8 cellular contexts compared by ENCODE assay signal in genomic region chr11:77065878-77066228, GRCh38. TPM values are rescaled to one million over a fixed set of nuclear protein-coding genes. Genes with fewer than 3 reads are reported as not detected.
A peak's percentile ranks its signal among the peaks of the same experiment; 100 is the strongest.
DNase-seq lines count a peak whose midpoint lies in the region; ATAC-seq, FAIRE-seq and TF ChIP-seq lines count a peak whose summit lies in the region.

No MANE protein-coding gene starts in this region.

- no peak overlapping the region for H3K27ac ChIP-seq in CD4-positive, alpha-beta T cell (ENCODE audit: low read depth, low read length)
- no peak overlapping the region for H3K27ac ChIP-seq in keratinocyte (ENCODE audit: control insufficient read depth, insufficient read depth, low read length)

- peaks cover 16% of the 10 kb centered on the region for H3K4me1 Mint-ChIP-seq in CD4-positive, alpha-beta T cell (ENCODE audit: low read depth)
- peaks cover 40% of the 10 kb centered on the region for H3K4me1 Mint-ChIP-seq in brain
- H3K4me1 Mint-ChIP-seq in stimulated activated memory B cell treated with anti-CD40 and anti-IgM and Interleukin-4, amounts not matched to agents 10 μg/mL and 1 μg/mL and 100 μg/mL, for 72 hours = peaks cover 12% of the 10 kb centered on the region

- CTCF ChIA-PET in CD4-positive, alpha-beta T cell (lab: Charles Lee) = interaction anchor here (1.3 to 2.5 kb wide), 2 partner anchors 18 to 25 kb away, joined by 8 to 14 read pairs; no protein-coding TSS in a partner anchor

- no peaks in the 10 kb centered on the region for H3K36me3 Mint-ChIP-seq in CD4-positive, alpha-beta T cell (ENCODE audit: low read depth)
- no peaks in the 10 kb centered on the region for H3K36me3 Mint-ChIP-seq in brain
- no peaks in the 10 kb centered on the region for H3K36me3 Mint-ChIP-seq in stimulated activated memory B cell treated with anti-CD40 and anti-IgM and Interleukin-4, amounts not matched to agents 10 μg/mL and 1 μg/mL and 100 μg/mL, for 72 hours

- H3K4me2 ChIP-seq in keratinocyte (ENCODE audit: control insufficient read depth, extremely low read depth, insufficient read depth, low read depth, low read length) = peak overlapping the region; percentile 89

- H3K4me3 Mint-ChIP-seq in CD4-positive, alpha-beta T cell = peak overlapping the region; percentile 92
- H3K4me3 Mint-ChIP-seq in brain = peak overlapping the region; percentile 91 to 94 (median 92)
- peak overlapping the region; percentile 86 for H3K4me3 Mint-ChIP-seq in stimulated activated memory B cell treated with anti-CD40 and anti-IgM and Interleukin-4, amounts not matched to agents 10 μg/mL and 1 μg/mL and 100 μg/mL, for 72 hours

- dilution Hi-C loops in keratinocyte (cut with MboI; ENCODE audit: extremely low pct_ligation_motif_present, low sequenced_read_pairs) = no loop called here

- no peak for TF ChIP-seq CTCF in CD4-positive, alpha-beta T cell (IDR thresholded peaks at IDR 0.05)
- TF ChIP-seq CTCF in brain (conservative IDR thresholded peaks at IDR 0.05) = no peak
- TF ChIP-seq CTCF in keratinocyte (optimal IDR thresholded peaks at IDR 0.05 in 1 of 3, IDR thresholded peaks at IDR 0.05 in 1 of 3, conservative IDR thresholded peaks at IDR 0.05 in 1 of 3; ENCODE audit: extremely low read depth in 1 of 3, insufficient read depth in 2 of 3, low read length in 3 of 3) = no peak

- peak overlapping the region; percentile 65 for H3K9ac ChIP-seq in keratinocyte (ENCODE audit: control insufficient read depth, extremely low read depth, insufficient read depth, low read length)

- H3K9me3 Mint-ChIP-seq in CD4-positive, alpha-beta T cell = no peaks in the 10 kb centered on the region
- peaks cover 0 to 10% (median 4%) of the 10 kb centered on the region in 5 experiments for H3K9me3 Mint-ChIP-seq in brain
- no peaks in the 10 kb centered on the region for H3K9me3 Mint-ChIP-seq in stimulated activated memory B cell treated with anti-CD40 and anti-IgM and Interleukin-4, amounts not matched to agents 10 μg/mL and 1 μg/mL and 100 μg/mL, for 72 hours

- no peak for DNase-seq in CD4-positive, alpha-beta T cell
- DNase-seq in HTR-8/SVneo (ENCODE audit: insufficient read length, low spot score) (no peak), keratinocyte (ENCODE audit: low read depth, low spot score) (no peak), NCI-H2107 treated with DMSO at 0.1 percent for 48 hours (lab: John Stamatoyannopoulos, UW; ENCODE audit: unreplicated experiment) (no peak)
- no peak for DNase-seq in activated CD8-positive, alpha-beta memory T cell treated with anti-CD3 and anti-CD28 coated beads, Interleukin-2, amount 50 U/mL, for 4 hours

- H3K4me1 ChIP-seq in keratinocyte (ENCODE audit: control insufficient read depth, extremely low read depth, insufficient read depth, low read length) = peaks cover 8% of the 10 kb centered on the region

- peak overlapping the region; percentile 52 to 80 (median 71) for H3K4me3 ChIP-seq in keratinocyte (ENCODE audit: control insufficient read depth in 2 of 3, extremely low read depth in 1 of 3, insufficient read depth in 2 of 3, low read depth in 1 of 3, low read length in 3 of 3)

- FAIRE-seq in HTR-8/SVneo (lab: Jason Lieb, UNC) (peak; percentile 76), keratinocyte (lab: Jason Lieb, UNC) (no peak)

- peaks cover 2% of the 10 kb centered on the region for H3K9me1 ChIP-seq in keratinocyte (ENCODE audit: control insufficient read depth, extremely low read depth, insufficient read depth, low read length)

- POLR2A ChIA-PET in CD4-positive, alpha-beta T cell (lab: Charles Lee) = interaction anchor here (1.1 kb wide), 2 partner anchors 17 to 25 kb away, joined by 5 to 6 read pairs; no protein-coding TSS in a partner anchor

- H3K9me3 ChIP-seq in CD4-positive, alpha-beta T cell (ENCODE audit: control insufficient read depth, low read length) = no peaks in the 10 kb centered on the region
- no peaks in the 10 kb centered on the region for H3K9me3 ChIP-seq in keratinocyte (ENCODE audit: control insufficient read depth, low read depth, low read length)

- peak overlapping the region; percentile 80 for H2AFZ ChIP-seq in keratinocyte (ENCODE audit: control insufficient read depth, low read length)

- no peak for ATAC-seq in CD4-positive, alpha-beta T cell (ENCODE audit: poor library complexity)
- no peak for ATAC-seq in stimulated activated memory B cell treated with anti-CD40 and anti-IgM and Interleukin-4, amounts not matched to agents 10 μg/mL and 1 μg/mL and 100 μg/mL, for 72 hours
- ATAC-seq in GM21381 (IDR thresholded peaks at IDR 0.05; ENCODE audit: unreplicated experiment) = no peak

- H3K27me3 Mint-ChIP-seq in CD4-positive, alpha-beta T cell = no peaks in the 10 kb centered on the region
- peaks cover 9% of the 10 kb centered on the region for H3K27me3 Mint-ChIP-seq in brain
- H3K27me3 Mint-ChIP-seq in stimulated activated memory B cell treated with anti-CD40 and anti-IgM and Interleukin-4, amounts not matched to agents 10 μg/mL and 1 μg/mL and 100 μg/mL, for 72 hours = peaks cover 6% of the 10 kb centered on the region

- no peaks in the 10 kb centered on the region for H4K20me1 ChIP-seq in keratinocyte (ENCODE audit: control insufficient read depth, extremely low read depth, insufficient read depth, low read length)

- intact Hi-C loops in CD4-positive, alpha-beta T cell (cut with DNase I, micrococcal nuclease) = loop anchor here (1.0 to 10.0 kb wide), 4 partner anchors 19 to 1509 kb away; partner anchors contain the start of genes NARS2 (in 1 of the 2) and PAK1 (in 1 of the 2)

- no peaks in the 10 kb centered on the region for H3K36me3 ChIP-seq in keratinocyte (ENCODE audit: control insufficient read depth in 2 of 2, extremely low read depth in 1 of 2, insufficient read depth in 2 of 2, low read length in 2 of 2)

- no peaks in the 10 kb centered on the region for H3K27me3 ChIP-seq in CD4-positive, alpha-beta T cell (ENCODE audit: control insufficient read depth, insufficient read depth, low read length)
- H3K27me3 ChIP-seq in keratinocyte (ENCODE audit: control insufficient read depth, extremely low read depth, insufficient read depth, low read length) = peaks cover 23% of the 10 kb centered on the region

- H3K27ac Mint-ChIP-seq in CD4-positive, alpha-beta T cell = peak overlapping the region; percentile 71
- peak overlapping the region; percentile 94 to 98 (median 97) for H3K27ac Mint-ChIP-seq in brain
- peak overlapping the region; percentile 76 for H3K27ac Mint-ChIP-seq in stimulated activated memory B cell treated with anti-CD40 and anti-IgM and Interleukin-4, amounts not matched to agents 10 μg/mL and 1 μg/mL and 100 μg/mL, for 72 hours

- H3K79me2 ChIP-seq in keratinocyte (ENCODE audit: control insufficient read depth, insufficient read depth, low read length) = no peaks in the 10 kb centered on the region

RNA-seq across cellular contexts. Expression of gene CAPN5, which starts 0.9 kb away (rescaled TPM):
- total RNA-seq in CD4-positive, alpha-beta T cell = 1 to 10 TPM; 5.1 to 6.9 TPM
- polyA plus RNA-seq in brain (ENCODE audit: insufficient read depth, low read depth, low replicate concordance) (23.2 TPM), keratinocyte (0.97 to 1.9 TPM (median 1.2 TPM) in 3 replicates)
- polyA plus RNA-seq in keratinocyte (2011; ENCODE audit: low read depth) = 0.12 TPM
- 0.74 and 1.6 TPM in 2 replicates for polyA plus RNA-seq in keratinocyte (2011; cell fraction: cytosol; rRNA removed)
- polyA plus RNA-seq in keratinocyte (2011; cell fraction: nucleus; rRNA removed) = 2.3 and 3.3 TPM in 2 replicates
- polyA plus RNA-seq in keratinocyte (2012; ENCODE audit: low replicate concordance) = 0.23 and 1.9 TPM in 2 replicates
- 1.5 to 4.7 TPM (median 1.9 TPM) in 3 replicates for polyA minus RNA-seq in keratinocyte
- polyA minus RNA-seq in keratinocyte (2011; cell fraction: cytosol; rRNA and poly(A)+ RNA removed) = 1.9 TPM
- polyA minus RNA-seq in keratinocyte (2011; cell fraction: nucleus; rRNA and poly(A)+ RNA removed) = 1.3 and 2.0 TPM in 2 replicates

RNA-seq across cellular contexts. Expression of gene B3GNT6, which starts 31.7 kb away (rescaled TPM):
- total RNA-seq in CD4-positive, alpha-beta T cell = not detected
- polyA plus RNA-seq in brain (ENCODE audit: insufficient read depth, low read depth, low replicate concordance) = not detected
- not detected in 3 replicates for polyA plus RNA-seq in keratinocyte
- not detected for polyA plus RNA-seq in keratinocyte (2011; ENCODE audit: low read depth)
- polyA plus RNA-seq in keratinocyte (2011; cell fraction: cytosol; rRNA removed) = not detected in 2 replicates
- polyA plus RNA-seq in keratinocyte (2011; cell fraction: nucleus; rRNA removed) = 0.05 TPM in 2 replicates
- not detected in 2 replicates for polyA plus RNA-seq in keratinocyte (2012; ENCODE audit: low replicate concordance)
- not detected in 3 replicates for polyA minus RNA-seq in keratinocyte
- polyA minus RNA-seq in keratinocyte (2011; cell fraction: cytosol; rRNA and poly(A)+ RNA removed) = not detected
- 0.39 TPM in 1 of 2 replicates, not detected in the other for polyA minus RNA-seq in keratinocyte (2011; cell fraction: nucleus; rRNA and poly(A)+ RNA removed)

RNA-seq across cellular contexts. Expression of gene OMP, which starts 36.8 kb away (rescaled TPM):
- total RNA-seq in CD4-positive, alpha-beta T cell = not detected
- polyA plus RNA-seq in brain (ENCODE audit: insufficient read depth, low read depth, low replicate concordance) (not detected), keratinocyte (not detected in 3 replicates)
- polyA plus RNA-seq in keratinocyte (2011; ENCODE audit: low read depth) = not detected
- not detected in 2 replicates for polyA plus RNA-seq in keratinocyte (2011; cell fraction: cytosol; rRNA removed)
- not detected in 2 replicates for polyA plus RNA-seq in keratinocyte (2011; cell fraction: nucleus; rRNA removed)
- polyA plus RNA-seq in keratinocyte (2012; ENCODE audit: low replicate concordance) = not detected in 2 replicates
- 0.53 TPM in 1 of 3 replicates, not detected in the others for polyA minus RNA-seq in keratinocyte
- not detected for polyA minus RNA-seq in keratinocyte (2011; cell fraction: cytosol; rRNA and poly(A)+ RNA removed)
- not detected in 2 replicates for polyA minus RNA-seq in keratinocyte (2011; cell fraction: nucleus; rRNA and poly(A)+ RNA removed)
